14 cellular contexts compared by ENCODE assay signal in the genomic region with DNA sequence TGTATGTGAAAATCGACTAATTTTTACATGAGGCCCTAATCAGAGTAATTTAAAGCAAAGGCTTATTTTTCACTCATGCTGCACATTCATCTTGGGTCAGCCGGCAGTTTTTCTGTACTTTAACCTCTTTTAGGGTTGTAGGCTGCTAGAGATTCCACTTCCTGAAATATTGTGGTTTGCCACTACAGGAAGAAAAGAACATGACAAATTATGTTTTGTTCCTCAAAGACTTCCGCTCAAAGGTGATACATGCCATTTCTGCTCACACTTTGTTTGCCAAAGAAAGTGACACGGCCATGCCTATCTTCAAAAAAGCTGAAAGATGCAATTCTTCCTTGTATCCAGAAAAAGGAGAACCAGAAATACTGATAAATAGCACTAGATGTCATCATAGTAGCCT.
DNase-seq lines count a peak whose midpoint lies in the region; ATAC-seq and TF ChIP-seq lines count a peak whose summit lies in the region.
"Had no signal": no experiment of that assay in that cellular context is flagged by ENCODE, and none has a peak within 500 bp of the region (broad histone marks: within the 10 kb centered on the region; RNA-seq: fewer than 3 reads in every experiment).

No MANE protein-coding gene starts in this region.

- DNase-seq in CD1c-positive myeloid dendritic cell (ENCODE audit: extremely low spot score) (peak; percentile 68), HL-60 (ENCODE audit: low read depth in 1 of 2, low spot score in 1 of 2) (peak; percentile 59 to 66), HFFc6 (no peak), NCI-H2107 (lab: John Stamatoyannopoulos, UW) (no peak), chondrocyte (ENCODE audit: low spot score) (no peak), left lobe of liver (ENCODE audit: low spot score) (no peak)
- peak; percentile 30 for DNase-seq in activated CD8-positive, alpha-beta T cell treated with anti-CD3 and anti-CD28 coated beads, Interleukin-2, amount 10 ng/mL, durations not matched to agents 7 days and 5 days
- DNase-seq: activated effector memory CD4-positive, alpha-beta T cell treated with Interleukin-2 at 50 U/mL for 16 hours; endodermal cell; NCI-H2029 treated with DMSO at 0.1 percent for 48 hours; nucleus accumbens; SK-N-SH had no signal

- POLR2A ChIA-PET in activated CD8-positive, alpha-beta T cell treated with anti-CD3 and anti-CD28 coated beads, Interleukin-2, amount 10 ng/mL, durations not matched to agents 7 days and 5 days (lab: Charles Lee) = interaction anchor here (0.7 kb wide), 1 partner anchor 521 kb away, joined by 3 read pairs; no protein-coding TSS in a partner anchor

- no peak overlapping the region for H3K27ac ChIP-seq in HL-60 (replicated peaks)

- H3K4me3 Mint-ChIP-seq in activated CD8-positive, alpha-beta T cell treated with anti-CD3 and anti-CD28 coated beads, Interleukin-2, amount 10 ng/mL, durations not matched to agents 7 days and 5 days = peak overlapping the region; percentile 40
- H3K4me3 Mint-ChIP-seq in HFFc6 (no peak overlapping the region), chondrocyte (ENCODE audit: unreplicated experiment) (no peak overlapping the region)
- H3K4me3 Mint-ChIP-seq: CD4-positive, CD25-positive, alpha-beta regulatory T cell; endodermal cell had no signal

- H3K36me3 Mint-ChIP-seq in activated CD8-positive, alpha-beta T cell treated with anti-CD3 and anti-CD28 coated beads, Interleukin-2, amount 10 ng/mL, durations not matched to agents 7 days and 5 days (ENCODE audit: low read depth) = peaks cover 24% of the 10 kb centered on the region
- no peaks in the 10 kb centered on the region for H3K36me3 Mint-ChIP-seq in HFFc6 (ENCODE audit: low read depth)
- H3K36me3 Mint-ChIP-seq in chondrocyte (ENCODE audit: low read depth) = no peaks in the 10 kb centered on the region
- H3K36me3 Mint-ChIP-seq: CD4-positive, CD25-positive, alpha-beta regulatory T cell had no signal

- peak overlapping the region; percentile 77 for H3K27ac Mint-ChIP-seq in activated CD8-positive, alpha-beta T cell treated with anti-CD3 and anti-CD28 coated beads, Interleukin-2, amount 10 ng/mL, durations not matched to agents 7 days and 5 days
- no peak overlapping the region for H3K27ac Mint-ChIP-seq in HFFc6
- H3K27ac Mint-ChIP-seq in chondrocyte (ENCODE audit: unreplicated experiment) = no peak overlapping the region
- H3K27ac Mint-ChIP-seq: CD4-positive, CD25-positive, alpha-beta regulatory T cell; endodermal cell had no signal

- peaks cover 3% of the 10 kb centered on the region for H3K27me3 ChIP-seq in HL-60 (ENCODE audit: insufficient read depth, poor library complexity, severe bottlenecking)

- ATAC-seq in GM19372 (IDR thresholded peaks at IDR 0.05; ENCODE audit: low read depth, unreplicated experiment) (peak; percentile 47), left lobe of liver (no peak)
- ATAC-seq in activated CD8-positive, alpha-beta T cell treated with anti-CD3 and anti-CD28 coated beads, Interleukin-2, amount 10 ng/mL, durations not matched to agents 7 days and 5 days = peak; percentile 82

- peaks cover 45% of the 10 kb centered on the region for H3K4me1 Mint-ChIP-seq in activated CD8-positive, alpha-beta T cell treated with anti-CD3 and anti-CD28 coated beads, Interleukin-2, amount 10 ng/mL, durations not matched to agents 7 days and 5 days (ENCODE audit: low read depth)
- H3K4me1 Mint-ChIP-seq in HFFc6 (ENCODE audit: low read depth) (no peaks in the 10 kb centered on the region), chondrocyte (ENCODE audit: low read depth) (no peaks in the 10 kb centered on the region)
- H3K4me1 Mint-ChIP-seq: endodermal cell had no signal

- H3K9me3 Mint-ChIP-seq in activated CD8-positive, alpha-beta T cell treated with anti-CD3 and anti-CD28 coated beads, Interleukin-2, amount 10 ng/mL, durations not matched to agents 7 days and 5 days (ENCODE audit: insufficient read depth) = peaks cover 4% of the 10 kb centered on the region
- H3K9me3 Mint-ChIP-seq in HFFc6 (peaks cover 46% of the 10 kb centered on the region), chondrocyte (ENCODE audit: low read depth) (peaks cover 2% of the 10 kb centered on the region)

- TF ChIP-seq CTCF in HL-60 (IDR thresholded peaks at IDR 0.05; ENCODE audit: insufficient read depth, low read length) = no peak
- no peak for TF ChIP-seq CTCF in HFFc6 (IDR thresholded peaks at IDR 0.05)
- TF ChIP-seq CTCF in chondrocyte (IDR thresholded peaks at IDR 0.05) = no peak

- CTCF ChIA-PET in activated CD8-positive, alpha-beta T cell treated with anti-CD3 and anti-CD28 coated beads, Interleukin-2, amount 10 ng/mL, durations not matched to agents 7 days and 5 days (lab: Charles Lee) = interaction anchor here (1.0 to 1.2 kb wide), 3 partner anchors 11 to 50 kb away, joined by 3 to 4 read pairs (median 3); no protein-coding TSS in a partner anchor

- no peak overlapping the region for H3K4me3 ChIP-seq in HL-60 (replicated peaks; ENCODE audit: insufficient read depth, low read length)

- H3K27me3 Mint-ChIP-seq in activated CD8-positive, alpha-beta T cell treated with anti-CD3 and anti-CD28 coated beads, Interleukin-2, amount 10 ng/mL, durations not matched to agents 7 days and 5 days (ENCODE audit: low read depth) = no peaks in the 10 kb centered on the region
- H3K27me3 Mint-ChIP-seq in HFFc6 (ENCODE audit: insufficient read depth) (peaks cover under 1% of the 10 kb centered on the region; the same call in 1 of the 2 replicates), chondrocyte (ENCODE audit: low read depth) (no peaks in the 10 kb centered on the region)
- H3K27me3 Mint-ChIP-seq: CD4-positive, CD25-positive, alpha-beta regulatory T cell had no signal

Comparison
In these comparisons a context has a peak if more than half of its experiments do, and no peak if none do; other contexts are left out.
1. DNase-seq: peak in CD1c-positive myeloid dendritic cell (single experiment), HL-60 (2 of 2) and activated CD8-positive, alpha-beta T cell treated with anti-CD3 and anti-CD28 coated beads, Interleukin-2, amount 10 ng/mL, durations not matched to agents 7 days and 5 days (single experiment); none in HFFc6 (single experiment), NCI-H2107 (single experiment), chondrocyte (single experiment) and left lobe of liver (single experiment).